In the genomic region with DNA sequence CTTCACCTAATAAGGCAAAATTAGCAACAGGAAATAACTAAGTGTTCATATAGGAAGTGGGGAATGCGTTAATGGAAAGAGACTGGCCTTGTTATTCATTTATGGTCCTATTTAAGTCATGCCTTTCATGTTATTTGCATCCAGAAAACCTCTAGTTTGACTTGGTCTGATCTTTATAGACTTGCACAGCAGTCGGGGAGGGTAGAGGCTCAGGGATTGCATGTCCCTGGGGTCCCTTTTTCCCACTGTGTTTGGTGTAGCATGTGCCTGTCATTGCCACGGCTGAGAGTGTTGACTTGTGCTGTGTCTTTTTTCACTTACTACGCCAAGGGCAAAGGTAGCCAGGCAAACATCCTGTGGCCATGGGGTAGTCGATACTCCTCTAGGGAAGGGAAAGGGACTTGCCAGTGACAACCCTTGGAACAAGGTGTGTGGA, we compare ENCODE assay signal across 24 cellular contexts.
DNase-seq lines count a peak whose midpoint lies in the region; ATAC-seq lines count a peak whose summit lies in the region.
"Had no signal": no experiment of that assay in that cellular context is flagged by ENCODE, and none has a peak within 500 bp of the region (broad histone marks: within the 10 kb centered on the region; RNA-seq: fewer than 3 reads in every experiment).

No MANE protein-coding gene starts in this region.

- CTCF ChIA-PET in activated naive CD4-positive, alpha-beta T cell treated with anti-CD3 and anti-CD28 coated beads for 36 hours (lab: Charles Lee) = no interaction called here

- H3K9me3 Mint-ChIP-seq in activated naive CD4-positive, alpha-beta T cell treated with anti-CD3 and anti-CD28 coated beads for 36 hours = peaks cover 4% of the 10 kb centered on the region

- DNase-seq in left lobe of liver (ENCODE audit: low spot score) (no peak), T-helper 2 cell (no peak), substantia nigra (lab: John Stamatoyannopoulos, UW) (no peak)
- DNase-seq in activated naive CD4-positive, alpha-beta T cell treated with anti-CD3 and anti-CD28 coated beads for 36 hours = no peak
- DNase-seq: activated CD4-positive, alpha-beta T cell treated with anti-CD3 and anti-CD28 coated beads, Interleukin-2, amount 50 U/mL, for 48 hours; activated effector memory CD4-positive, alpha-beta T cell treated with anti-CD3 and anti-CD28 coated beads, Interleukin-2, amount 50 U/mL, for 16 hours; CD8-positive, alpha-beta T cell; dermis blood vessel endothelial cell; DMS153; Kasumi-1; lower lobe of right lung; NCI-H1092 treated with DMSO at 0.1 percent for 48 hours; NCI-H2081; stimulated activated CD4-positive, alpha-beta T cell treated with anti-CD3 and anti-CD28 coated beads, Interleukin-4, amount 100 ng/mL, for 24 hours; stimulated activated naive CD8-positive, alpha-beta T cell treated with anti-CD3 and anti-CD28 coated beads, Interleukin-15, amount 100 ng/mL, for 72 hours; T-helper 17 cell had no signal

- no peak overlapping the region for H3K4me3 Mint-ChIP-seq in activated naive CD4-positive, alpha-beta T cell treated with anti-CD3 and anti-CD28 coated beads for 36 hours
- H3K4me3 Mint-ChIP-seq: CD8-positive, alpha-beta T cell; stimulated activated naive CD8-positive, alpha-beta T cell treated with anti-CD3 and anti-CD28 coated beads, Interleukin-15, amount 100 ng/mL, for 72 hours; T-helper 17 cell had no signal

- ATAC-seq in GM18511 (IDR thresholded peaks at IDR 0.05; ENCODE audit: unreplicated experiment) (peak; percentile 68), GM21529 (IDR thresholded peaks at IDR 0.05; ENCODE audit: unreplicated experiment) (peak; percentile 60), HG03378 (IDR thresholded peaks at IDR 0.05; ENCODE audit: unreplicated experiment) (peak; percentile 62), left lobe of liver (peak; percentile 84), HG02623 (IDR thresholded peaks at IDR 0.05; ENCODE audit: unreplicated experiment) (no peak)
- ATAC-seq: CD8-positive, alpha-beta T cell; lower lobe of right lung; Panc1; stimulated activated naive CD8-positive, alpha-beta T cell treated with anti-CD3 and anti-CD28 coated beads, Interleukin-15, amount 100 ng/mL, for 72 hours; T-helper 17 cell had no signal

- no peaks in the 10 kb centered on the region for H3K4me1 Mint-ChIP-seq in activated naive CD4-positive, alpha-beta T cell treated with anti-CD3 and anti-CD28 coated beads for 36 hours (ENCODE audit: low read depth)
- H3K4me1 Mint-ChIP-seq: stimulated activated naive CD8-positive, alpha-beta T cell treated with anti-CD3 and anti-CD28 coated beads, Interleukin-15, amount 100 ng/mL, for 72 hours had no signal

- intact Hi-C loops in activated naive CD4-positive, alpha-beta T cell treated with anti-CD3 and anti-CD28 coated beads for 36 hours (cut with micrococcal nuclease) = no loop called here

- no peaks in the 10 kb centered on the region for H3K27me3 Mint-ChIP-seq in activated naive CD4-positive, alpha-beta T cell treated with anti-CD3 and anti-CD28 coated beads for 36 hours (ENCODE audit: low read depth)

- H3K27ac Mint-ChIP-seq in activated naive CD4-positive, alpha-beta T cell treated with anti-CD3 and anti-CD28 coated beads for 36 hours = no peak overlapping the region
- H3K27ac Mint-ChIP-seq: CD8-positive, alpha-beta T cell; stimulated activated naive CD8-positive, alpha-beta T cell treated with anti-CD3 and anti-CD28 coated beads, Interleukin-15, amount 100 ng/mL, for 72 hours; T-helper 17 cell had no signal

- no peaks in the 10 kb centered on the region for H3K36me3 Mint-ChIP-seq in activated naive CD4-positive, alpha-beta T cell treated with anti-CD3 and anti-CD28 coated beads for 36 hours (ENCODE audit: low read depth)
- H3K36me3 Mint-ChIP-seq: CD8-positive, alpha-beta T cell had no signal

- no peak overlapping the region for H3K27ac ChIP-seq in substantia nigra (ENCODE audit: low read depth, low read length, poor library complexity, severe bottlenecking)
- H3K27ac ChIP-seq: hepatocyte, lower lobe of right lung, neutrophil, VCaP had no signal
